21 cellular contexts compared by ENCODE assay signal in the genomic region with DNA sequence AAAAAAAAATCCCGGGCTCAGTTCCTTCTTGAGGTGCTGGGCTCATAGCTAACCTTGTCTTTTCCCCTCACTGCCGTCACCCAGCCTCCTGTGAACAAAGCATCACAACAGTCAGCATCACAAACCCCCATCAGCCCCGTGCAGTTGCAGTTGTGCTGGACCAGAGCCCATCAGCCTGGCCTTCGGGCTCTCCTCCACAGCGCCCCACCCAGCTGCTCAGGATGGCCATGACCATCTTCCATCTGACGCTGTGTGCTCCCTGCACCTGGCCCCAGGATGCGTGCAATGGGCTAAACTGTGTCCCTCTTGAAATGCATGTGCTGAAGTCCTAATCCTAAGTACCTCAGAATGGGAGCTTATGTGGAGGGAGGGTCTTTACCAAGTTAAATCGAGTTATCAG. TPM values are rescaled to one million over a fixed set of nuclear protein-coding genes. Genes with fewer than 3 reads are reported as not detected.
A peak's percentile ranks its signal among the peaks of the same experiment; 100 is the strongest.
DNase-seq lines count a peak whose midpoint lies in the region; ATAC-seq and TF ChIP-seq lines count a peak whose summit lies in the region.
"Had no signal": no experiment of that assay in that cellular context is flagged by ENCODE, and none has a peak within 500 bp of the region (broad histone marks: within the 10 kb centered on the region; RNA-seq: fewer than 3 reads in every experiment).

No MANE protein-coding gene starts in this region.

- H3K27ac Mint-ChIP-seq in endothelial cell (ENCODE audit: unreplicated experiment) (no peak overlapping the region), memory B cell (no peak overlapping the region)

- no peaks in the 10 kb centered on the region for H3K9me3 Mint-ChIP-seq in endothelial cell (ENCODE audit: unreplicated experiment)
- H3K9me3 Mint-ChIP-seq in memory B cell: no peaks in the 10 kb centered on the region
- H3K9me3 Mint-ChIP-seq: CD8-positive, alpha-beta memory T cell had no signal

- H3K27ac ChIP-seq in right atrium auricular region (no peak overlapping the region), vagina (no peak overlapping the region), prostate gland (no peak overlapping the region)
- H3K27ac ChIP-seq: A549, PC-9 had no signal

- H3K36me3 Mint-ChIP-seq in endothelial cell (ENCODE audit: low read depth, unreplicated experiment) (no peaks in the 10 kb centered on the region), memory B cell (no peaks in the 10 kb centered on the region)

- DNase-seq in right atrium auricular region (ENCODE audit: low spot score): peak; percentile 40
- no peak for DNase-seq in Right ventricle myocardium inferior (ENCODE audit: missing footprints)
- DNase-seq in endothelial cell (ENCODE audit: low spot score): no peak
- DNase-seq in memory B cell (ENCODE audit: low spot score in 2 of 2): no peak
- DNase-seq in vagina (ENCODE audit: extremely low spot score in 2 of 2): peak; percentile 46 to 80
- no peak for DNase-seq in prostate gland (ENCODE audit: low spot score)
- DNase-seq in AML-193 (lab: John Stamatoyannopoulos, UW): no peak
- no peak for DNase-seq in NCI-H1105 (lab: John Stamatoyannopoulos, UW)
- DNase-seq: C1 segment of cervical spinal cord; CD8-positive, alpha-beta memory T cell; DMS153; DND-41; Kasumi-1; NCI-H2029; NCI-H446 treated with DMSO at 0.1 percent for 48 hours; NCI-H526; NCI-H82; PC-9; Right ventricle myocardium superior; SW 1271 had no signal

- H3K27me3 ChIP-seq in right atrium auricular region (no peaks in the 10 kb centered on the region), vagina (no peaks in the 10 kb centered on the region), prostate gland (replicated peaks; ENCODE audit: insufficient read depth) (no peaks in the 10 kb centered on the region)

- H3K4me1 Mint-ChIP-seq in endothelial cell (ENCODE audit: unreplicated experiment) (peaks cover 13% of the 10 kb centered on the region), memory B cell (peaks cover 4% of the 10 kb centered on the region)

- intact Hi-C loops in Right ventricle myocardium inferior (cut with DNase I): loop anchor here (5.0 kb wide), 1 partner anchor 1092 kb away; no protein-coding TSS in a partner anchor
- intact Hi-C loops in vagina (cut with DNase I): loop anchor here (5.0 kb wide), 1 partner anchor 1087 kb away; no protein-coding TSS in a partner anchor
- intact Hi-C loops in prostate gland (cut with DNase I): no loop called here

- no peak for TF ChIP-seq CTCF in right atrium auricular region (IDR thresholded peaks at IDR 0.05)
- TF ChIP-seq CTCF in endothelial cell (IDR thresholded peaks at IDR 0.05; ENCODE audit: unreplicated experiment): no peak
- TF ChIP-seq CTCF in vagina (IDR thresholded peaks at IDR 0.05): no peak
- no peak for TF ChIP-seq CTCF in prostate gland (IDR thresholded peaks at IDR 0.05)

- H3K27me3 Mint-ChIP-seq in endothelial cell (ENCODE audit: unreplicated experiment): peaks cover 11% of the 10 kb centered on the region
- H3K27me3 Mint-ChIP-seq in memory B cell: peaks cover 15% of the 10 kb centered on the region

- H3K36me3 ChIP-seq in right atrium auricular region (no peaks in the 10 kb centered on the region), vagina (no peaks in the 10 kb centered on the region), prostate gland (no peaks in the 10 kb centered on the region)

- peak overlapping the region; percentile 57 for H3K4me3 Mint-ChIP-seq in endothelial cell (ENCODE audit: unreplicated experiment)
- peak overlapping the region; percentile 24 for H3K4me3 Mint-ChIP-seq in memory B cell

- no peaks in the 10 kb centered on the region for H3K9me3 ChIP-seq in right atrium auricular region
- H3K9me3 ChIP-seq in vagina: no peaks in the 10 kb centered on the region
- no peaks in the 10 kb centered on the region for H3K9me3 ChIP-seq in prostate gland
- H3K9me3 ChIP-seq: A549 had no signal

- no peak for ATAC-seq in Right ventricle myocardium inferior
- ATAC-seq in memory B cell (ENCODE audit: low read depth): no peak
- ATAC-seq: A549 had no signal

- peaks cover 0 to 7% of the 10 kb centered on the region in 2 donors for H3K4me1 ChIP-seq in right atrium auricular region
- peaks cover 15% of the 10 kb centered on the region for H3K4me1 ChIP-seq in vagina
- no peaks in the 10 kb centered on the region for H3K4me1 ChIP-seq in prostate gland (replicated peaks)
- H3K4me1 ChIP-seq: A549 had no signal

- TF ChIP-seq POLR2A in vagina (IDR thresholded peaks at IDR 0.05) (no peak), prostate gland (IDR thresholded peaks at IDR 0.05) (no peak)

- H3K4me3 ChIP-seq in right atrium auricular region: no peak overlapping the region
- no peak overlapping the region for H3K4me3 ChIP-seq in vagina
- no peak overlapping the region for H3K4me3 ChIP-seq in prostate gland
- H3K4me3 ChIP-seq: A549, PC-9 had no signal

- WGBS in prostate gland: 83% methylated on average over 8 of the region's 8 CpGs

RNA-seq across cellular contexts. Expression of a gene that starts 48.1 kb away (rescaled TPM):
- total RNA-seq in right atrium auricular region: 10 to 100 TPM; 21.2 to 21.4 TPM
- total RNA-seq in Right ventricle myocardium inferior: 34.2 TPM
- total RNA-seq in endothelial cell (ENCODE audit: unreplicated experiment): 70.2 TPM
- 43.2 TPM for total RNA-seq in vagina
- total RNA-seq in prostate gland: 10 to 100 TPM; 40.8 to 54.5 TPM

RNA-seq across cellular contexts. Expression of a gene that starts 48.5 kb away (rescaled TPM):
- total RNA-seq in right atrium auricular region (1 to 10 TPM in 1 of 2 donors, under 1 TPM in 1; 0.67 to 1.2 TPM), Right ventricle myocardium inferior (3.2 TPM), endothelial cell (ENCODE audit: unreplicated experiment) (21.6 TPM), vagina (45.4 TPM), prostate gland (10 to 100 TPM in 1 of 2 donors, 1 to 10 TPM in 1; 9.4 to 29.3 TPM)

Comparison
In these comparisons a context has a peak if more than half of its experiments do, and no peak if none do; other contexts are left out.
1. DNase-seq: peak in right atrium auricular region (single experiment) and vagina (2 of 2); none in Right ventricle myocardium inferior (single experiment), endothelial cell (single experiment), memory B cell (0 of 2), prostate gland (single experiment), AML-193 (0 of 2) and NCI-H1105 (single experiment).